In genomic region chr22:30474121-30474520, GRCh38 we compare ENCODE assay signal across 11 cellular contexts. TPM values are rescaled to one million over a fixed set of nuclear protein-coding genes. Genes with fewer than 3 reads are reported as not detected.
"Had no signal": no experiment of that assay in that cellular context is flagged by ENCODE, and none has a peak within 500 bp of the region (broad histone marks: within the 10 kb centered on the region; RNA-seq: fewer than 3 reads in every experiment).

No MANE protein-coding gene starts in this region.

- H2AFZ ChIP-seq: GM23338 had no signal

- H3K4me3 Mint-ChIP-seq: GM23338, H9, HFFc6 had no signal

- H3K9ac ChIP-seq: KMS-11 had no signal

- H3K4me3 ChIP-seq: GM23338 had no signal

- H3K27ac ChIP-seq: HL-60, KMS-11 had no signal

- H3K9me3 Mint-ChIP-seq: GM23338, H9, HFFc6 had no signal

- ATAC-seq: GM23338 had no signal

- H3K4me2 ChIP-seq: GM23338, KMS-11 had no signal

- DNase-seq: H9, HCEC 1CT, HFFc6, IMR-90, Karpas-422, KBM-7 had no signal

- H3K27ac Mint-ChIP-seq: GM23338, H9, HFFc6 had no signal

RNA-seq across cellular contexts. Expression of gene SEC14L3, which starts 2.3 kb away (rescaled TPM):
- total RNA-seq: GM23338, H1, H9, HFFc6, HT1080, IMR-90 had no signal
- polyA plus RNA-seq: GM23338, H1, IMR-90 had no signal

RNA-seq across cellular contexts. Expression of gene SEC14L4, which starts 31.4 kb away (rescaled TPM):
- total RNA-seq: HFFc6, HT1080, IMR-90 had no signal
- polyA plus RNA-seq: IMR-90 had no signal
